ENCODE assay signal across 1 cellular context in the genomic region with DNA sequence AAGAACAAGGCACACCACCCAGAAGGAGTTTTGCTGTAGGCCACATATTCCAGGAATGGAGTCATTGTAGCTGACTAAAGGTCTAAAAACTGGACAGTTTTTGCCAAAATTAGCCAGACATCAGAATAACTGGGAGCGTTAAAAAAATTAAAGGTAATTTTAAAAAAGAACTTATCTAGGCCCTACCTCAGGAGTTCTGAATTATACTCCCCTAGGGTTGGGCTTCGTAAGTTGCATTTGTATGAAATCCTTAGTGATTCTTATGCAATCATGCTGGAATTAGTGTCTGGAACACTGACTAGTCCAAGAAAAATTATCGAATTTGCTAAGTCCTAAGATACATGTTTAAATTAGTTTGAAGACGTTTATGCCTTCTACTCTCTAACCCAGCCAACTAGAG.
TF ChIP-seq lines count a peak whose summit lies in the region.

No MANE protein-coding gene starts in this region.

TF ChIP-seq in IMR-90, 13 proteins besides CTCF, POLR2A, EP300 and RAD21 (continued from another document):
- TF ChIP-seq, protein P1, sequence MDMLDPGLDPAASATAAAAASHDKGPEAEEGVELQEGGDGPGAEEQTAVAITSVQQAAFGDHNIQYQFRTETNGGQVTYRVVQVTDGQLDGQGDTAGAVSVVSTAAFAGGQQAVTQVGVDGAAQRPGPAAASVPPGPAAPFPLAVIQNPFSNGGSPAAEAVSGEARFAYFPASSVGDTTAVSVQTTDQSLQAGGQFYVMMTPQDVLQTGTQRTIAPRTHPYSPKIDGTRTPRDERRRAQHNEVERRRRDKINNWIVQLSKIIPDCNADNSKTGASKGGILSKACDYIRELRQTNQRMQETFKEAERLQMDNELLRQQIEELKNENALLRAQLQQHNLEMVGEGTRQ (IDR thresholded peaks at IDR 0.05; ENCODE audit: low read depth, low read length), result no peak
- no peak for TF ChIP-seq CHD1 (IDR thresholded peaks at IDR 0.05; ENCODE audit: low read depth, low read length)
